ENCODE assay signal across 21 cellular contexts in genomic region chr13:30116379-30116778, GRCh38.
"Had no signal": no experiment of that assay in that cellular context is flagged by ENCODE, and none has a peak within 500 bp of the region (broad histone marks: within the 10 kb centered on the region; RNA-seq: fewer than 3 reads in every experiment).

No MANE protein-coding gene starts in this region.

- H3K36me3 Mint-ChIP-seq: activated naive CD8-positive, alpha-beta T cell; natural killer cell treated with Interleukin-12 subunit alpha and Interleukin-12 subunit beta and Interleukin-15 and Interleukin-18, amount 100 ng/mL, for 72 hours had no signal

- H3K4me3 ChIP-seq: adrenal gland, ascending aorta, gastrocnemius medialis, left ventricle myocardium inferior, testis had no signal

- DNase-seq: activated CD4-positive, alpha-beta T cell treated with anti-CD3 and anti-CD28 coated beads for 1 hour; activated CD4-positive, alpha-beta T cell treated with anti-CD3 and anti-CD28 coated beads, Interleukin-2, amount 50 U/mL, for 1 hour; activated T-cell treated with anti-CD3 and anti-CD28 coated beads, Interleukin-2, amount 50 U/mL, for 1 hour; adrenal gland; effector memory CD4-positive, alpha-beta T cell; gastrocnemius medialis; head of caudate nucleus; hypothalamus; left ventricle myocardium inferior; stimulated activated CD4-positive, alpha-beta T cell treated with anti-CD3 and anti-CD28 coated beads, Interleukin-2, amount 100 ng/mL, for 48 hours; stimulated activated CD8-positive, alpha-beta memory T cell treated with anti-CD3 and anti-CD28 coated beads, Interleukin-4, amount 100 ng/mL, for 48 hours; stimulated activated naive CD4-positive, alpha-beta T cell; T-helper 1 cell; T-helper 9 cell; testis had no signal

- H3K27ac ChIP-seq: adrenal gland, ascending aorta, gastrocnemius medialis, left ventricle myocardium inferior, parathyroid adenoma, testis had no signal

- H3K27ac Mint-ChIP-seq: activated naive CD8-positive, alpha-beta T cell; natural killer cell treated with Interleukin-12 subunit alpha and Interleukin-12 subunit beta and Interleukin-15 and Interleukin-18, amount 100 ng/mL, for 72 hours had no signal

- H3K9me3 ChIP-seq: adrenal gland, ascending aorta, gastrocnemius medialis, left ventricle myocardium inferior, testis had no signal

- H3K36me3 ChIP-seq: adrenal gland, ascending aorta, gastrocnemius medialis, left ventricle myocardium inferior had no signal

- H3K79me2 ChIP-seq: parathyroid adenoma had no signal

- H3K4me3 Mint-ChIP-seq: activated naive CD8-positive, alpha-beta T cell; central memory CD8-positive, alpha-beta T cell; natural killer cell treated with Interleukin-12 subunit alpha and Interleukin-12 subunit beta and Interleukin-15 and Interleukin-18, amount 100 ng/mL, for 72 hours had no signal

- H3K9ac ChIP-seq: parathyroid adenoma had no signal

- H3K27me3 Mint-ChIP-seq: central memory CD8-positive, alpha-beta T cell had no signal

- H3K4me1 ChIP-seq: parathyroid adenoma had no signal

- H3K9me3 Mint-ChIP-seq: central memory CD8-positive, alpha-beta T cell; natural killer cell treated with Interleukin-12 subunit alpha and Interleukin-12 subunit beta and Interleukin-15 and Interleukin-18, amount 100 ng/mL, for 72 hours had no signal

- H2AFZ ChIP-seq: parathyroid adenoma had no signal

- H3K27me3 ChIP-seq: adrenal gland, ascending aorta, gastrocnemius medialis, testis had no signal

- ATAC-seq: esophagus mucosa; gastrocnemius medialis; natural killer cell treated with Interleukin-12 subunit alpha and Interleukin-12 subunit beta and Interleukin-15 and Interleukin-18, amount 100 ng/mL, for 72 hours had no signal
